Comparison of ENCODE assay signal across 1 cellular context in genomic region chr21:44898011-44898493, GRCh38.
TF ChIP-seq lines count a peak whose summit lies in the region.

No MANE protein-coding gene starts in this region.

TF ChIP-seq in K562, 482 proteins besides CTCF, POLR2A, EP300 and RAD21:
- TF ChIP-seq BMI1 (IDR thresholded peaks at IDR 0.05; ENCODE audit: low read length) (no peak), GATAD2B (IDR thresholded peaks at IDR 0.05; ENCODE audit: borderline replicate concordance) (no peak), FOXK1 (CRISPR knock-in tag; IDR thresholded peaks at IDR 0.05; ENCODE audit: borderline replicate concordance) (no peak), HNRNPK (IDR thresholded peaks at IDR 0.05; ENCODE audit: low read depth, low read length, poor library complexity, severe bottlenecking) (no peak), ZNF583 (CRISPR knock-in tag; IDR thresholded peaks at IDR 0.05) (no peak), KLF1 (tag; IDR thresholded peaks at IDR 0.05) (0 out of 2 replicates have a peak, but pooled peaks have one; percentile 3), PRDM10 (IDR thresholded peaks at IDR 0.05; ENCODE audit: partially characterized antibody) (peak; percentile 65)
